1 cellular context compared by ENCODE assay signal in the genomic region with DNA sequence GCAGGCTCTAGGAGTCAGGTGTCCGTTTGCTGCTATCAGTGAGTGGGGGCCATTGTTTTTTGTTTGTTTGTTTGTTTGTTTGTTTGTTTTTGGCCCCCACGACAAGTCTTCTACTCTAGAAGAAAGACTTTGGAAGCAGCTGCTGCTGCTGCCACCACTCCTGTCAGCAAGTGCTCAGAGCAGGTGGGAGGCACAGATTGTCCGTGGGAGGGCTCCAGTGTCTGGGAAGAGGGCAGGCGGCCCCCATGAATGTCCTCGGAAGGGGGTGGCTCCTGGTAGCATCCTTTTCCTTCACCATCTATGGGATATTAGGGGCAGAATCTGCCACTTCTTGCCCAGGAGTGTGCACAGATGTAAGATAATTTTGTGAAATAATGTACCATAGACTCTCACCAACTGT.
TF ChIP-seq lines count a peak whose summit lies in the region.

No MANE protein-coding gene starts in this region.

TF ChIP-seq in WTC11, 78 proteins besides CTCF, POLR2A, EP300 and RAD21 (continued from another document):
- TF ChIP-seq, protein P1, sequence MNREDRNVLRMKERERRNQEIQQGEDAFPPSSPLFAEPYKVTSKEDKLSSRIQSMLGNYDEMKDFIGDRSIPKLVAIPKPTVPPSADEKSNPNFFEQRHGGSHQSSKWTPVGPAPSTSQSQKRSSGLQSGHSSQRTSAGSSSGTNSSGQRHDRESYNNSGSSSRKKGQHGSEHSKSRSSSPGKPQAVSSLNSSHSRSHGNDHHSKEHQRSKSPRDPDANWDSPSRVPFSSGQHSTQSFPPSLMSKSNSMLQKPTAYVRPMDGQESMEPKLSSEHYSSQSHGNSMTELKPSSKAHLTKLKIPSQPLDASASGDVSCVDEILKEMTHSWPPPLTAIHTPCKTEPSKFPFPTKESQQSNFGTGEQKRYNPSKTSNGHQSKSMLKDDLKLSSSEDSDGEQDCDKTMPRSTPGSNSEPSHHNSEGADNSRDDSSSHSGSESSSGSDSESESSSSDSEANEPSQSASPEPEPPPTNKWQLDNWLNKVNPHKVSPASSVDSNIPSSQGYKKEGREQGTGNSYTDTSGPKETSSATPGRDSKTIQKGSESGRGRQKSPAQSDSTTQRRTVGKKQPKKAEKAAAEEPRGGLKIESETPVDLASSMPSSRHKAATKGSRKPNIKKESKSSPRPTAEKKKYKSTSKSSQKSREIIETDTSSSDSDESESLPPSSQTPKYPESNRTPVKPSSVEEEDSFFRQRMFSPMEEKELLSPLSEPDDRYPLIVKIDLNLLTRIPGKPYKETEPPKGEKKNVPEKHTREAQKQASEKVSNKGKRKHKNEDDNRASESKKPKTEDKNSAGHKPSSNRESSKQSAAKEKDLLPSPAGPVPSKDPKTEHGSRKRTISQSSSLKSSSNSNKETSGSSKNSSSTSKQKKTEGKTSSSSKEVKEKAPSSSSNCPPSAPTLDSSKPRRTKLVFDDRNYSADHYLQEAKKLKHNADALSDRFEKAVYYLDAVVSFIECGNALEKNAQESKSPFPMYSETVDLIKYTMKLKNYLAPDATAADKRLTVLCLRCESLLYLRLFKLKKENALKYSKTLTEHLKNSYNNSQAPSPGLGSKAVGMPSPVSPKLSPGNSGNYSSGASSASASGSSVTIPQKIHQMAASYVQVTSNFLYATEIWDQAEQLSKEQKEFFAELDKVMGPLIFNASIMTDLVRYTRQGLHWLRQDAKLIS (CRISPR knock-in tag; IDR thresholded peaks at IDR 0.05; ENCODE audit: borderline replicate concordance), result no peak
- TF ChIP-seq OVOL2 (CRISPR knock-in tag; IDR thresholded peaks at IDR 0.05; ENCODE audit: borderline replicate concordance) (no peak), ZNF396 (CRISPR knock-in tag; IDR thresholded peaks at IDR 0.05; ENCODE audit: borderline replicate concordance) (no peak), ETV6 (CRISPR knock-in tag; IDR thresholded peaks at IDR 0.05) (no peak), ESRRA (CRISPR knock-in tag; IDR thresholded peaks at IDR 0.05; ENCODE audit: borderline replicate concordance) (no peak), SP1 (CRISPR knock-in tag; conservative IDR thresholded peaks at IDR 0.05) (no peak), ZNF232 (CRISPR knock-in tag; IDR thresholded peaks at IDR 0.05) (no peak)
- TF ChIP-seq, protein P2, sequence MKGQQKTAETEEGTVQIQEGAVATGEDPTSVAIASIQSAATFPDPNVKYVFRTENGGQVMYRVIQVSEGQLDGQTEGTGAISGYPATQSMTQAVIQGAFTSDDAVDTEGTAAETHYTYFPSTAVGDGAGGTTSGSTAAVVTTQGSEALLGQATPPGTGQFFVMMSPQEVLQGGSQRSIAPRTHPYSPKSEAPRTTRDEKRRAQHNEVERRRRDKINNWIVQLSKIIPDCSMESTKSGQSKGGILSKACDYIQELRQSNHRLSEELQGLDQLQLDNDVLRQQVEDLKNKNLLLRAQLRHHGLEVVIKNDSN (CRISPR knock-in tag; IDR thresholded peaks at IDR 0.05), result no peak
TF ChIP-seq in WTC11: peak in this region for 0.
